In genomic region chr14:59900536-59900935, GRCh38 we compare ENCODE assay signal across 33 cellular contexts. TPM values are rescaled to one million over a fixed set of nuclear protein-coding genes. Genes with fewer than 3 reads are reported as not detected.
"Had no signal": no experiment of that assay in that cellular context is flagged by ENCODE, and none has a peak within 500 bp of the region (broad histone marks: within the 10 kb centered on the region; RNA-seq: fewer than 3 reads in every experiment).

No MANE protein-coding gene starts in this region.

- H2AFZ ChIP-seq: hepatocyte had no signal

- H3K79me2 ChIP-seq: hepatocyte had no signal

- DNase-seq: activated CD4-positive, alpha-beta memory T cell treated with anti-CD3 and anti-CD28 coated beads, Interleukin-2, amount 10 ng/mL, durations not matched to agents 7 days and 5 days; activated CD4-positive, alpha-beta T cell treated with anti-CD3 and anti-CD28 coated beads for 1 hour; activated CD4-positive, alpha-beta T cell treated with anti-CD3 and anti-CD28 coated beads for 4 hours; activated CD4-positive, alpha-beta T cell treated with anti-CD3 and anti-CD28 coated beads, Interleukin-2, amount 10 ng/mL, durations not matched to agents 7 days and 5 days; activated CD4-positive, alpha-beta T cell treated with anti-CD3 and anti-CD28 coated beads, Interleukin-2, amount 50 U/mL, for 4 hours; activated CD4-positive, CD25-positive, alpha-beta regulatory T cell; activated CD8-positive, alpha-beta memory T cell treated with anti-CD3 and anti-CD28 coated beads, Interleukin-2, amount 50 U/mL, for 48 hours; activated gamma-delta T cell; activated naive CD4-positive, alpha-beta T cell; activated naive CD4-positive, alpha-beta T cell treated with anti-CD3 and anti-CD28 coated beads, Interleukin-2, amount 10 ng/mL, durations not matched to agents 7 days and 5 days; activated naive CD8-positive, alpha-beta T cell treated with anti-CD3 and anti-CD28 coated beads, Interleukin-2, amount 10 ng/mL, durations not matched to agents 7 days and 5 days; activated T-cell treated with anti-CD3 and anti-CD28 coated beads for 4 hours; activated T-cell treated with anti-CD3 and anti-CD28 coated beads, Interleukin-2, amount 50 U/mL, for 24 hours; activated T-cell treated with anti-CD3 and anti-CD28 coated beads, Interleukin-2, amount 50 U/mL, for 72 hours; amniotic stem cell; anterior cingulate cortex; brain microvascular endothelial cell; dorsolateral prefrontal cortex; effector memory CD8-positive, alpha-beta T cell; erythroblast; foreskin keratinocyte; gastrocnemius medialis; glutamatergic neuron; heart left ventricle; T-helper 1 cell; T-helper 17 cell; T1000 had no signal

- H3K27me3 ChIP-seq: brain microvascular endothelial cell, dorsolateral prefrontal cortex, esophagus muscularis mucosa, gastrocnemius medialis, hepatocyte had no signal

- H3K27ac ChIP-seq: brain microvascular endothelial cell, coronary artery, dorsolateral prefrontal cortex, esophagus muscularis mucosa, foreskin keratinocyte, gastrocnemius medialis, heart left ventricle, hepatocyte had no signal

- H3K4me1 ChIP-seq: esophagus muscularis mucosa, foreskin keratinocyte, gastrocnemius medialis, heart left ventricle had no signal

- H3K4me3 ChIP-seq: coronary artery, dorsolateral prefrontal cortex, esophagus muscularis mucosa, gastrocnemius medialis, heart left ventricle, hepatocyte had no signal

- FAIRE-seq: astrocyte, bronchial epithelial cell had no signal

- H3K36me3 ChIP-seq: brain microvascular endothelial cell, esophagus muscularis mucosa, gastrocnemius medialis, heart left ventricle had no signal

- H3K4me2 ChIP-seq: hepatocyte had no signal

- ATAC-seq: activated naive CD4-positive, alpha-beta T cell treated with anti-CD3 and anti-CD28 coated beads, Interleukin-2, amount 50 U/mL, for 72 hours; activated T-cell treated with anti-CD3 and anti-CD28 coated beads, Interleukin-2, amount 50 U/mL, for 72 hours; effector memory CD8-positive, alpha-beta T cell; foreskin keratinocyte; gastrocnemius medialis; heart left ventricle; T-helper 17 cell had no signal

- H3K9me3 ChIP-seq: gastrocnemius medialis had no signal

RNA-seq across cellular contexts. Expression of gene LRRC9, which starts 19.4 kb away (rescaled TPM):
- total RNA-seq: activated CD4-positive, alpha-beta memory T cell treated with anti-CD3 and anti-CD28 coated beads, Interleukin-2, amount 10 ng/mL, durations not matched to agents 7 days and 5 days; activated CD4-positive, alpha-beta T cell treated with anti-CD3 and anti-CD28 coated beads, Interleukin-2, amount 10 ng/mL, durations not matched to agents 7 days and 5 days; activated naive CD8-positive, alpha-beta T cell treated with anti-CD3 and anti-CD28 coated beads, Interleukin-2, amount 10 ng/mL, durations not matched to agents 7 days and 5 days; activated T-cell treated with anti-CD3 and anti-CD28 coated beads, Interleukin-2, amount 50 U/mL, for 72 hours; bronchial epithelial cell; esophagus muscularis mucosa; foreskin keratinocyte; T-helper 17 cell had no signal
- polyA plus RNA-seq: foreskin keratinocyte had no signal

RNA-seq across cellular contexts. Expression of gene RTN1, which starts 30.0 kb away (rescaled TPM):
- total RNA-seq: activated CD4-positive, alpha-beta memory T cell treated with anti-CD3 and anti-CD28 coated beads, Interleukin-2, amount 10 ng/mL, durations not matched to agents 7 days and 5 days; activated CD4-positive, alpha-beta T cell treated with anti-CD3 and anti-CD28 coated beads, Interleukin-2, amount 10 ng/mL, durations not matched to agents 7 days and 5 days; activated naive CD4-positive, alpha-beta T cell treated with anti-CD3 and anti-CD28 coated beads, Interleukin-2, amount 50 U/mL, for 72 hours; activated naive CD8-positive, alpha-beta T cell treated with anti-CD3 and anti-CD28 coated beads, Interleukin-2, amount 10 ng/mL, durations not matched to agents 7 days and 5 days; activated T-cell treated with anti-CD3 and anti-CD28 coated beads, Interleukin-2, amount 50 U/mL, for 72 hours; bronchial epithelial cell; foreskin keratinocyte had no signal
- polyA plus RNA-seq: foreskin keratinocyte had no signal
